ENCODE assay signal across 1 cellular context in the genomic region with DNA sequence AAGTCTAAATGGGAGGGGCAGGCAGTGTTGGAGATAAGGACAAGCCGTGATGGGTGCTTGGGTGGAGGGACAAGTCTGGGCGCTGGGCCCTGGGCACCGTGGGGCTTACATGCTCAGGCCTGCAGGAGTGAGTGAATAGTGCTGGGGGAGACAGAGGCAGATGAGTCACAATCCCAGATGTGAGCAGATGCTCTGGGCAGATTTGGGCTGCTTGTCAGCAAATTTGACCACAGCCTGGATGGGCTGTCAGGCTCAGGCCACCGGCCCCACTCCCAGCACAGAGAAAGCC.
TF ChIP-seq lines count a peak whose summit lies in the region.

No MANE protein-coding gene starts in this region.

TF ChIP-seq in HCT116, 20 proteins besides CTCF, POLR2A, EP300 and RAD21 (continued from another document):
- TF ChIP-seq, protein P1, sequence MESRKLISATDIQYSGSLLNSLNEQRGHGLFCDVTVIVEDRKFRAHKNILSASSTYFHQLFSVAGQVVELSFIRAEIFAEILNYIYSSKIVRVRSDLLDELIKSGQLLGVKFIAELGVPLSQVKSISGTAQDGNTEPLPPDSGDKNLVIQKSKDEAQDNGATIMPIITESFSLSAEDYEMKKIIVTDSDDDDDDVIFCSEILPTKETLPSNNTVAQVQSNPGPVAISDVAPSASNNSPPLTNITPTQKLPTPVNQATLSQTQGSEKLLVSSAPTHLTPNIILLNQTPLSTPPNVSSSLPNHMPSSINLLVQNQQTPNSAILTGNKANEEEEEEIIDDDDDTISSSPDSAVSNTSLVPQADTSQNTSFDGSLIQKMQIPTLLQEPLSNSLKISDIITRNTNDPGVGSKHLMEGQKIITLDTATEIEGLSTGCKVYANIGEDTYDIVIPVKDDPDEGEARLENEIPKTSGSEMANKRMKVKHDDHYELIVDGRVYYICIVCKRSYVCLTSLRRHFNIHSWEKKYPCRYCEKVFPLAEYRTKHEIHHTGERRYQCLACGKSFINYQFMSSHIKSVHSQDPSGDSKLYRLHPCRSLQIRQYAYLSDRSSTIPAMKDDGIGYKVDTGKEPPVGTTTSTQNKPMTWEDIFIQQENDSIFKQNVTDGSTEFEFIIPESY (IDR thresholded peaks at IDR 0.05; ENCODE audit: extremely low read depth, insufficient replicate concordance, low read length), result no peak
- no peak for TF ChIP-seq YY1 (IDR thresholded peaks at IDR 0.05; ENCODE audit: extremely low read depth, insufficient replicate concordance, low read depth, low read length)
- no peak for TF ChIP-seq ZFX (IDR thresholded peaks at IDR 0.05)
- no peak for TF ChIP-seq POLR2AphosphoS5 (IDR thresholded peaks at IDR 0.05; ENCODE audit: low read depth, low read length)
- no peak for TF ChIP-seq SRF (IDR thresholded peaks at IDR 0.05; ENCODE audit: low read depth)
- no peak for TF ChIP-seq CBX3 (IDR thresholded peaks at IDR 0.05; ENCODE audit: low read depth)
- TF ChIP-seq CEBPB (IDR thresholded peaks at IDR 0.05; ENCODE audit: low read depth), result no peak
